Comparison of ENCODE assay signal across 11 cellular contexts in genomic region chr6:5087389-5087788, GRCh38. TPM values are rescaled to one million over a fixed set of nuclear protein-coding genes. Genes with fewer than 3 reads are reported as not detected.
DNase-seq lines count a peak whose midpoint lies in the region; ATAC-seq and TF ChIP-seq lines count a peak whose summit lies in the region.
"Had no signal": no experiment of that assay in that cellular context is flagged by ENCODE, and none has a peak within 500 bp of the region (broad histone marks: within the 10 kb centered on the region; RNA-seq: fewer than 3 reads in every experiment).

No MANE protein-coding gene starts in this region.

- TF ChIP-seq CTCF in right lobe of liver (IDR thresholded peaks at IDR 0.05) (no peak), psoas muscle (IDR thresholded peaks at IDR 0.05) (no peak), esophagus squamous epithelium (IDR thresholded peaks at IDR 0.05) (no peak)

- 88% methylated on average over 3 of the region's 19 CpGs for WGBS in right lobe of liver (ENCODE audit: insufficient coverage, low coverage, low lambda C conversion rate, missing lambda C conversion rate)
- 91 to 95% (median 95%) methylated on average over 19 of the region's 19 CpGs for WGBS in psoas muscle, 3 donors
- 83 to 98% methylated on average over 7 to 10 of the region's 19 CpGs for WGBS in esophagus squamous epithelium, 2 donors

- peak; percentile 61 for DNase-seq in H7
- DNase-seq in anterior cingulate cortex (lab: John Stamatoyannopoulos, UW) = peak in 53 of 58 donors; percentile 15 to 90 (median 62)
- peak in 2 of 3 donors; percentile 47 to 63 for DNase-seq in right lobe of liver
- DNase-seq in psoas muscle = peak; percentile 42 to 61
- no peak for DNase-seq in HT-29 (ENCODE audit: low spot score)
- no peak for DNase-seq in T-helper 2 cell
- DNase-seq in esophagus squamous epithelium (lab: John Stamatoyannopoulos, UW) = no peak
- DNase-seq: activated T-cell treated with anti-CD3 and anti-CD28 coated beads, Interleukin-2, amount 50 U/mL, for 24 hours; stimulated activated CD4-positive, alpha-beta T cell treated with anti-CD3 and anti-CD28 coated beads, Interleukin-4, amount 100 ng/mL, for 4 hours; stimulated activated naive CD4-positive, alpha-beta T cell treated with Interleukin-2 at 50 U/mL for 16 hours had no signal

- peak in 1 of 4 donors; percentile 1 for ATAC-seq in right lobe of liver
- ATAC-seq in psoas muscle = no peak
- ATAC-seq in GM19463 (IDR thresholded peaks at IDR 0.05; ENCODE audit: unreplicated experiment) = no peak

- no peaks in the 10 kb centered on the region for H3K36me3 ChIP-seq in H7 (replicated peaks; ENCODE audit: control insufficient read depth, insufficient read depth, low read length)
- H3K36me3 ChIP-seq in right lobe of liver = no peaks in the 10 kb centered on the region
- no peaks in the 10 kb centered on the region for H3K36me3 ChIP-seq in psoas muscle (ENCODE audit: insufficient read depth in 1 of 2, low read depth in 1 of 2)
- no peaks in the 10 kb centered on the region for H3K36me3 ChIP-seq in esophagus squamous epithelium

- H3K27me3 ChIP-seq in H7 (ENCODE audit: control insufficient read depth, insufficient read depth, low read length) (peaks cover 49% of the 10 kb centered on the region), right lobe of liver (no peaks in the 10 kb centered on the region), psoas muscle (ENCODE audit: insufficient read depth in 3 of 3, low read length in 2 of 3) (peaks cover 0 to 28% (median 7%) of the 10 kb centered on the region in 3 donors), esophagus squamous epithelium (peaks cover 0 to 46% (median 0%) of the 10 kb centered on the region in 4 donors)

- no peaks in the 10 kb centered on the region for H3K4me1 ChIP-seq in right lobe of liver
- peaks cover 3% of the 10 kb centered on the region for H3K4me1 ChIP-seq in psoas muscle
- peaks cover 12 to 59% (median 17%) of the 10 kb centered on the region in 3 donors for H3K4me1 ChIP-seq in esophagus squamous epithelium

- TF ChIP-seq POLR2A in right lobe of liver (IDR thresholded peaks at IDR 0.05) = no peak
- TF ChIP-seq POLR2A in esophagus squamous epithelium (IDR thresholded peaks at IDR 0.05) = no peak

- intact Hi-C loops in right lobe of liver (cut with DNase I) (no loop called here), psoas muscle (cut with DNase I) (no loop called here), esophagus squamous epithelium (cut with DNase I) (no loop called here)

- no peak overlapping the region for H3K4me3 ChIP-seq in H7 (ENCODE audit: insufficient read depth, low read depth, low read length)
- no peak overlapping the region for H3K4me3 ChIP-seq in right lobe of liver
- no peak overlapping the region for H3K4me3 ChIP-seq in psoas muscle
- H3K4me3 ChIP-seq in esophagus squamous epithelium = no peak overlapping the region

- H3K27ac ChIP-seq in right lobe of liver (no peak overlapping the region), psoas muscle (no peak overlapping the region), esophagus squamous epithelium (no peak overlapping the region)

- H3K9me3 ChIP-seq in right lobe of liver = no peaks in the 10 kb centered on the region
- H3K9me3 ChIP-seq in psoas muscle = no peaks in the 10 kb centered on the region
- no peaks in the 10 kb centered on the region for H3K9me3 ChIP-seq in esophagus squamous epithelium

RNA-seq across cellular contexts. Expression of gene PPP1R3G, which starts 2.2 kb away (rescaled TPM):
- 0.17 and 0.48 TPM in 2 replicates for total RNA-seq in H7 (2014; rRNA removed; shearing (Covaris generic))
- total RNA-seq in right lobe of liver (under 1 TPM; 0.35 to 0.98 (median 0.52) TPM), psoas muscle (under 1 TPM; 0.10 to 0.50 (median 0.33) TPM), esophagus squamous epithelium (1 to 10 TPM; 1.1 to 3.0 (median 1.6) TPM)
- polyA plus RNA-seq in psoas muscle = under 1 TPM; 0.06 to 0.13 (median 0.09) TPM
- total RNA-seq in HT-29 (2014; rRNA removed; shearing (Covaris generic)) = 0.03 TPM in 1 of 2 replicates, not detected in the other

Comparison
In these comparisons a context has a peak if more than half of its experiments do, and no peak if none do; other contexts are left out.
1. DNase-seq: peak in H7 (single experiment), anterior cingulate cortex (53 of 58), right lobe of liver (2 of 3) and psoas muscle (2 of 2); none in HT-29 (single experiment), T-helper 2 cell (0 of 5) and esophagus squamous epithelium (single experiment).